In the genomic region with DNA sequence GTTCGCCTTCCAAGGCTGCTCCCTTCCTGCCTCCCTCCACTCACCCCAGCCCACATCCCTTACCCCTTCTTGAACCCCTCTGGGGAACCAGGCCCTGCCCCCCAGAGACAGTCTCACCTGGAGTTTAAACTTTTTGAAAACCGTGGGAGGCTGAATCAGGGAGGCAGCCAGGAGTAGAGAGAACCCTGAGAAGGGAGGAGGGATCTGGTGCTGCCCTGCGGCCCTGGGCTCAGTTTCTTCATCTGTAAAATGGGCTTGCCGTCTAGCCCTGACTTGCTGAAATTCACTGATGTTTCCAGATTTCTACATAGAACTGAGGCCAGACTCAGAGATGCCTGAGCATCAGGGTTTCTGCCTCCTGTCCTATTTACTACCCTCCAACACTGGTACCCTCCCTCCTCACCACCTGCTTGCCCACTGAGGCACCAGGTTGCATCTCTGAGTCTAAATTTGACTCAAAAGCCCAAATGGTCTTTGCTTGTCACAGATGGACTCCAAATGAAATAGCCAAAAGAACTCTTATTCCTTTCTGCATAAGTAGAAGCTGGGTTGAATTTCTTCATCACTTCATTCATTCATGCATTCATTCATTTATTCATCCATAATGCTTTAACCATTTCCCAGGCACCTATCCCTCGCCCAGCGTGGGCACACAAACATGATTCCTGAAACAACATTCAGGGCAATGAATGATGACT, we compare ENCODE assay signal across 27 cellular contexts. TPM values are rescaled to one million over a fixed set of nuclear protein-coding genes. Genes with fewer than 3 reads are reported as not detected.
A peak's percentile ranks its signal among the peaks of the same experiment; 100 is the strongest.
DNase-seq lines count a peak whose midpoint lies in the region; ATAC-seq, FAIRE-seq and TF ChIP-seq lines count a peak whose summit lies in the region.
"Had no signal": no experiment of that assay in that cellular context is flagged by ENCODE, and none has a peak within 500 bp of the region (broad histone marks: within the 10 kb centered on the region; RNA-seq: fewer than 3 reads in every experiment).

No MANE protein-coding gene starts in this region.

- H3K27ac ChIP-seq in AG04450 (ENCODE audit: low read depth, low read length) = peak overlapping the region; percentile 62
- H3K27ac ChIP-seq in HUES6 (ENCODE audit: low read depth, low read length) = 0 out of 2 replicates have a peak overlapping the region, but pooled peaks have one; percentile 15
- no peak overlapping the region for H3K27ac ChIP-seq in GM12878 (ENCODE audit: control insufficient read depth, insufficient read depth)
- H3K27ac ChIP-seq: HL-60, parathyroid adenoma, Peyer's patch, WERI-Rb-1 had no signal

- BruUV-seq in GM12878 (replicated peaks; lab: Mats Ljungman, UMichigan) = no TSS peak

- H3K4me1 Mint-ChIP-seq in mesothelial cell of epicardium (peaks cover 36% of the 10 kb centered on the region), endothelial cell (ENCODE audit: unreplicated experiment) (peaks cover 32% of the 10 kb centered on the region)
- H3K4me1 Mint-ChIP-seq: activated naive CD8-positive, alpha-beta T cell treated with anti-CD3 and anti-CD28 coated beads, Interleukin-2, amount 10 ng/mL, durations not matched to agents 7 days and 5 days; CD14-positive monocyte; IgD-negative memory B cell had no signal

- no peak for DNase-seq in AG04450 (ENCODE audit: low read depth, low spot score)
- DNase-seq in GM12878 (ENCODE audit: low read depth, low spot score) = no peak
- no peak for DNase-seq in mesothelial cell of epicardium (ENCODE audit: low spot score in 2 of 2, unreplicated experiment in 2 of 2)
- no peak for DNase-seq in superior temporal gyrus (ENCODE audit: extremely low spot score)
- no peak for DNase-seq in erythroblast (lab: John Stamatoyannopoulos, UW)
- no peak for DNase-seq in HEK293T (ENCODE audit: extremely low spot score)
- no peak for DNase-seq in endothelial cell (ENCODE audit: low spot score)
- DNase-seq: activated CD4-positive, alpha-beta T cell treated with anti-CD3 and anti-CD28 coated beads, Interleukin-2, amount 50 U/mL, for 4 hours; activated CD8-positive, alpha-beta memory T cell treated with anti-CD3 and anti-CD28 coated beads, Interleukin-2, amount 50 U/mL, for 48 hours; activated naive CD8-positive, alpha-beta T cell treated with anti-CD3 and anti-CD28 coated beads, Interleukin-2, amount 10 ng/mL, durations not matched to agents 7 days and 5 days; MM.1S; NCI-H1694; NCI-H82; Peyer's patch; WERI-Rb-1 had no signal

- no peak overlapping the region for H3K4me2 ChIP-seq in GM12878 (ENCODE audit: control insufficient read depth, insufficient read depth)

- ATAC-seq in GM12878 = no peak
- ATAC-seq: sciatic nerve had no signal

- no peaks in the 10 kb centered on the region for H3K9me3 Mint-ChIP-seq in mesothelial cell of epicardium
- H3K9me3 Mint-ChIP-seq in endothelial cell (ENCODE audit: unreplicated experiment) = no peaks in the 10 kb centered on the region
- H3K9me3 Mint-ChIP-seq: activated naive CD8-positive, alpha-beta T cell treated with anti-CD3 and anti-CD28 coated beads, Interleukin-2, amount 10 ng/mL, durations not matched to agents 7 days and 5 days; activated T-helper 2 cell treated with anti-CD3 and anti-CD28 coated beads, Interferon-gamma antibody, Interleukin-2, Interleukin-4, amounts not matched to agents 10 μg/mL and 5 μg/mL and 100 μg/mL, durations not matched to agents 14 hours and 24 hours and 36 hours; CD14-positive monocyte had no signal

- H3K4me1 ChIP-seq in HUES6 (ENCODE audit: control insufficient read depth, insufficient read depth, low read length) = peaks cover 61% of the 10 kb centered on the region
- peaks cover 38% of the 10 kb centered on the region for H3K4me1 ChIP-seq in GM12878 (ENCODE audit: control insufficient read depth, insufficient read depth, low read length)
- H3K4me1 ChIP-seq: parathyroid adenoma, Peyer's patch had no signal

- POLR2A ChIA-PET in AG04450 (lab: Yijun Ruan, JAX) = no interaction called here
- POLR2A ChIA-PET in GM12878 (lab: Charles Lee) = no interaction called here
- POLR2A ChIA-PET in HEK293T (lab: Yijun Ruan, JAX) = no interaction called here

- TF ChIP-seq CTCF in AG04450 (IDR thresholded peaks at IDR 0.05; ENCODE audit: low read depth, low read length) (no peak), GM12878 (IDR thresholded peaks at IDR 0.05 in 2 of 3, conservative IDR thresholded peaks at IDR 0.05 in 1 of 3; ENCODE audit: control insufficient read depth in 2 of 3, extremely low read depth in 1 of 3, insufficient read depth in 1 of 3, low read depth in 3 of 3, low read length in 3 of 3) (no peak), mesothelial cell of epicardium (IDR thresholded peaks at IDR 0.05; ENCODE audit: unreplicated experiment) (no peak), endothelial cell (IDR thresholded peaks at IDR 0.05; ENCODE audit: unreplicated experiment) (no peak)

- no peak for TF ChIP-seq EP300 in GM12878 (IDR thresholded peaks at IDR 0.05; ENCODE audit: borderline replicate concordance in 1 of 2, control insufficient read depth in 1 of 2, low read depth in 2 of 2, low read length in 2 of 2)

- H3K36me3 Mint-ChIP-seq in mesothelial cell of epicardium = no peaks in the 10 kb centered on the region
- H3K36me3 Mint-ChIP-seq in endothelial cell (ENCODE audit: low read depth, unreplicated experiment) = no peaks in the 10 kb centered on the region
- H3K36me3 Mint-ChIP-seq: activated naive CD8-positive, alpha-beta T cell treated with anti-CD3 and anti-CD28 coated beads, Interleukin-2, amount 10 ng/mL, durations not matched to agents 7 days and 5 days; CD14-positive monocyte; IgD-negative memory B cell had no signal

- no peak overlapping the region for H3K4me3 Mint-ChIP-seq in mesothelial cell of epicardium
- no peak overlapping the region for H3K4me3 Mint-ChIP-seq in endothelial cell (ENCODE audit: unreplicated experiment)
- H3K4me3 Mint-ChIP-seq: activated naive CD8-positive, alpha-beta T cell treated with anti-CD3 and anti-CD28 coated beads, Interleukin-2, amount 10 ng/mL, durations not matched to agents 7 days and 5 days; CD14-positive monocyte; IgD-negative memory B cell had no signal

- TF ChIP-seq POLR2A in GM12878 (IDR thresholded peaks at IDR 0.05; ENCODE audit: low read depth, low read length) = no peak
- TF ChIP-seq POLR2A in erythroblast (IDR thresholded peaks at IDR 0.05; ENCODE audit: low read length) = no peak

- intact Hi-C loops in GM12878 (cut with micrococcal nuclease; ENCODE audit: unreplicated experiment) = no loop called here

- no peak for TF ChIP-seq RAD21 in GM12878 (IDR thresholded peaks at IDR 0.05; ENCODE audit: insufficient read depth, low read depth, low read length)

- 80% methylated on average over 6 of the region's 6 CpGs for WGBS in GM12878 (ENCODE audit: insufficient coverage, insufficient replicate concordance, low lambda C conversion rate, missing lambda C conversion rate)

- H3K9me3 ChIP-seq in AG04450 (ENCODE audit: control insufficient read depth, insufficient read depth, low read length) = no peaks in the 10 kb centered on the region; the same call in 1 of the 2 replicates
- no peaks in the 10 kb centered on the region for H3K9me3 ChIP-seq in HUES6 (ENCODE audit: control insufficient read depth, insufficient read depth, low read depth, low read length)
- H3K9me3 ChIP-seq in GM12878 (replicated peaks; ENCODE audit: control insufficient read depth, insufficient read depth, low read length) = no peaks in the 10 kb centered on the region
- H3K9me3 ChIP-seq: Peyer's patch had no signal

- H3K4me3 ChIP-seq in AG04450 (ENCODE audit: low read depth, low read length) (no peak overlapping the region), HUES6 (ENCODE audit: low read depth, low read length) (peak overlapping the region; percentile 4; the same call in 1 of the 2 replicates), GM12878 (no peak overlapping the region)
- H3K4me3 ChIP-seq: Peyer's patch had no signal

- H4K20me1 ChIP-seq in GM12878 (ENCODE audit: control insufficient read depth, insufficient read depth) = no peaks in the 10 kb centered on the region

- H3K9ac ChIP-seq in HUES6 (ENCODE audit: low read length) (no peak overlapping the region), GM12878 (ENCODE audit: control insufficient read depth, insufficient read depth, low read length) (no peak overlapping the region)
- H3K9ac ChIP-seq: parathyroid adenoma had no signal

- H2AFZ ChIP-seq in GM12878 (ENCODE audit: control insufficient read depth, low read depth, low read length) = no peak overlapping the region
- H2AFZ ChIP-seq: parathyroid adenoma had no signal

- no peak for FAIRE-seq in GM12878 (lab: Jason Lieb, UNC)

- H3K27me3 Mint-ChIP-seq in mesothelial cell of epicardium (ENCODE audit: low read depth) (peaks cover 4% of the 10 kb centered on the region), endothelial cell (ENCODE audit: unreplicated experiment) (peaks cover 4% of the 10 kb centered on the region)

- SMC1A ChIA-PET in GM12878 (lab: Charles Lee; ENCODE audit: uncharacterized antibody, unreplicated experiment) = no interaction called here

- no peaks in the 10 kb centered on the region for H3K79me2 ChIP-seq in GM12878 (ENCODE audit: control insufficient read depth, insufficient read depth, low read length)
- H3K79me2 ChIP-seq: parathyroid adenoma had no signal

- RAD21 ChIA-PET in GM12878 (lab: Charles Lee; ENCODE audit: unreplicated experiment) = no interaction called here

- CTCF ChIA-PET in AG04450 (lab: Charles Lee) (no interaction called here), GM12878 (lab: Yijun Ruan, JAX) (no interaction called here), HEK293T (lab: Yijun Ruan, JAX) (no interaction called here)

- H3K36me3 ChIP-seq in HUES6 (ENCODE audit: control insufficient read depth, insufficient read depth, low read length) (no peaks in the 10 kb centered on the region), GM12878 (ENCODE audit: control insufficient read depth in 2 of 2, insufficient read depth in 2 of 2, low read length in 1 of 2) (no peaks in the 10 kb centered on the region)
- H3K36me3 ChIP-seq: Peyer's patch had no signal

- H3K27me3 ChIP-seq in AG04450 (ENCODE audit: control insufficient read depth, insufficient read depth, low read length) = peaks cover 21% of the 10 kb centered on the region
- H3K27me3 ChIP-seq in HUES6 (ENCODE audit: control insufficient read depth, insufficient read depth, low read length) = peaks cover 15% of the 10 kb centered on the region
- no peaks in the 10 kb centered on the region for H3K27me3 ChIP-seq in GM12878 (replicated peaks in 1 of 2; ENCODE audit: control insufficient read depth in 2 of 2, insufficient read depth in 2 of 2, low read length in 1 of 2)
- H3K27me3 ChIP-seq: Peyer's patch had no signal

- H3K27ac Mint-ChIP-seq in mesothelial cell of epicardium (peak overlapping the region; percentile 32), endothelial cell (ENCODE audit: unreplicated experiment) (no peak overlapping the region)
- H3K27ac Mint-ChIP-seq: activated naive CD8-positive, alpha-beta T cell treated with anti-CD3 and anti-CD28 coated beads, Interleukin-2, amount 10 ng/mL, durations not matched to agents 7 days and 5 days; activated T-helper 2 cell treated with anti-CD3 and anti-CD28 coated beads, Interferon-gamma antibody, Interleukin-2, Interleukin-4, amounts not matched to agents 10 μg/mL and 5 μg/mL and 100 μg/mL, durations not matched to agents 14 hours and 24 hours and 36 hours; CD14-positive monocyte; IgD-negative memory B cell had no signal

- in situ Hi-C loops in GM12878 (cut with MboI) = no loop called here

RNA-seq across cellular contexts. Expression of a gene that starts 11.9 kb away (rescaled TPM):
- polyA plus RNA-seq in AG04450 (2011; rRNA removed) (0.07 and 0.12 TPM in 2 replicates), GM12878 (2011; rRNA removed) (0.39 and 1.3 TPM in 2 replicates), GM12878 (2014; fragmentation: Illumina TruSeq; extraction: Trizol) (2.4 and 4.2 TPM in 2 replicates), GM12878 (2014; fragmentation: Nextera tagmentation; extraction: Ambion mirVana) (under 1 TPM; 0.31 to 0.62 TPM), GM12878 (2014; rRNA removed) (8.8 and 10.8 TPM in 2 replicates), GM12878 (2016; fragmentation: Nextera tagmentation; extraction: Ambion mirVana) (10 to 100 TPM in 1 of 2 experiments, 1 to 10 TPM in 1; 8.8 to 10.4 TPM)
- 0.17 and 0.32 TPM in 2 replicates for polyA minus RNA-seq in AG04450 (2011; rRNA and poly(A)+ RNA removed)
- total RNA-seq in GM12878 (2013; cell fraction: nucleolus; rRNA removed) = 4.4 and 6.9 TPM in 2 replicates
- total RNA-seq in GM12878 (2014; rRNA removed) (6.9 and 7.1 TPM in 2 replicates), GM12878 (2014; rRNA removed; fragmentation: Illumina TruSeq; extraction: Trizol) (4.1 and 4.4 TPM in 2 replicates), GM12878 (2021) (9.7 and 10.0 TPM in 2 replicates), mesothelial cell of epicardium (101 to 114 TPM (median 111 TPM) in 3 replicates), endothelial cell (ENCODE audit: unreplicated experiment) (9.2 TPM)
- polyA plus RNA-seq in GM12878 (2011; ENCODE audit: low read depth) = 1.2 TPM
- polyA plus RNA-seq in GM12878 (2011; cell fraction: cytosol; rRNA removed) = 0.84 and 1.4 TPM in 2 replicates
- polyA plus RNA-seq in GM12878 (2011; cell fraction: nucleus; rRNA removed) = 8.0 and 8.7 TPM in 2 replicates
- 2.5 and 2.9 TPM in 2 replicates for polyA plus RNA-seq in GM12878 (2012)
- polyA minus RNA-seq in GM12878 (2011; rRNA and poly(A)+ RNA removed) = 0.82 and 0.95 TPM in 2 replicates
- polyA minus RNA-seq in GM12878 (2011; cell fraction: cytosol; rRNA and poly(A)+ RNA removed) = 0.52 TPM in 1 of 2 replicates, not detected in the other
- polyA minus RNA-seq in GM12878 (2011; cell fraction: nucleus; rRNA and poly(A)+ RNA removed) = 3.3 and 4.2 TPM in 2 replicates
- total RNA-seq: activated naive CD8-positive, alpha-beta T cell treated with anti-CD3 and anti-CD28 coated beads, Interleukin-2, amount 10 ng/mL, durations not matched to agents 7 days and 5 days; activated T-helper 2 cell treated with anti-CD3 and anti-CD28 coated beads, Interferon-gamma antibody, Interleukin-2, Interleukin-4, amounts not matched to agents 10 μg/mL and 5 μg/mL and 100 μg/mL, durations not matched to agents 14 hours and 24 hours and 36 hours; SK-MEL-5; subcutaneous adipose tissue had no signal
- polyA plus RNA-seq: CD14-positive monocyte, fibroblast of lung, IgD-negative memory B cell had no signal

RNA-seq across cellular contexts. Expression of a gene that starts 21.7 kb away (rescaled TPM):
- polyA plus RNA-seq in AG04450 (2011; rRNA removed) = not detected in 2 replicates
- polyA minus RNA-seq in AG04450 (2011; rRNA and poly(A)+ RNA removed) = not detected in 2 replicates
- total RNA-seq in GM12878 (2013; cell fraction: nucleolus; rRNA removed) = 0.69 TPM in 1 of 2 replicates, not detected in the other
- total RNA-seq in GM12878 (2014; rRNA removed) = 2.6 and 2.9 TPM in 2 replicates
- 4.4 and 4.8 TPM in 2 replicates for total RNA-seq in GM12878 (2014; rRNA removed; fragmentation: Illumina TruSeq; extraction: Trizol)
- 4.1 and 4.9 TPM in 2 replicates for total RNA-seq in GM12878 (2021)
- 0.62 TPM for polyA plus RNA-seq in GM12878 (2011; ENCODE audit: low read depth)
- polyA plus RNA-seq in GM12878 (2011; rRNA removed) = 0.36 and 0.57 TPM in 2 replicates
- 0.61 and 0.72 TPM in 2 replicates for polyA plus RNA-seq in GM12878 (2011; cell fraction: cytosol; rRNA removed)
- 0.76 and 0.88 TPM in 2 replicates for polyA plus RNA-seq in GM12878 (2011; cell fraction: nucleus; rRNA removed)
- 0.22 and 0.47 TPM in 2 replicates for polyA plus RNA-seq in GM12878 (2012)
- 3.1 and 3.2 TPM in 2 replicates for polyA plus RNA-seq in GM12878 (2014; fragmentation: Illumina TruSeq; extraction: Trizol)
- 1 to 10 TPM; 3.0 to 5.4 TPM for polyA plus RNA-seq in GM12878 (2014; fragmentation: Nextera tagmentation; extraction: Ambion mirVana)
- polyA plus RNA-seq in GM12878 (2014; rRNA removed) = 4.1 and 6.0 TPM in 2 replicates
- polyA plus RNA-seq in GM12878 (2016; fragmentation: Nextera tagmentation; extraction: Ambion mirVana) = 1 to 10 TPM; 4.7 to 5.8 TPM
- polyA minus RNA-seq in GM12878 (2011; rRNA and poly(A)+ RNA removed) = 0.98 TPM in 1 of 2 replicates, not detected in the other
- not detected in 2 replicates for polyA minus RNA-seq in GM12878 (2011; cell fraction: cytosol; rRNA and poly(A)+ RNA removed)
- 0.67 TPM in 1 of 2 replicates, not detected in the other for polyA minus RNA-seq in GM12878 (2011; cell fraction: nucleus; rRNA and poly(A)+ RNA removed)
- total RNA-seq in mesothelial cell of epicardium = 4.2 to 6.4 TPM (median 5.0 TPM) in 3 replicates
- total RNA-seq in endothelial cell (ENCODE audit: unreplicated experiment) = 0.51 TPM
- total RNA-seq: activated T-helper 2 cell treated with anti-CD3 and anti-CD28 coated beads, Interferon-gamma antibody, Interleukin-2, Interleukin-4, amounts not matched to agents 10 μg/mL and 5 μg/mL and 100 μg/mL, durations not matched to agents 14 hours and 24 hours and 36 hours; fibroblast of lung; glomerular endothelial cell; mammary epithelial cell; sciatic nerve; SK-MEL-5; subcutaneous adipose tissue had no signal
- polyA plus RNA-seq: CD14-positive monocyte, fibroblast of lung, IgD-negative memory B cell had no signal

RNA-seq across cellular contexts. Expression of a gene that starts 41.0 kb away (rescaled TPM):
- polyA plus RNA-seq in AG04450 (2011; rRNA removed) (2.3 and 3.0 TPM in 2 replicates), GM12878 (2011; rRNA removed) (0.03 TPM in 1 of 2 replicates, not detected in the other), GM12878 (2014; fragmentation: Illumina TruSeq; extraction: Trizol) (0.16 and 0.46 TPM in 2 replicates), GM12878 (2014; fragmentation: Nextera tagmentation; extraction: Ambion mirVana) (under 1 TPM; 0.05 to 0.13 TPM), GM12878 (2014; rRNA removed) (0.92 and 1.1 TPM in 2 replicates), GM12878 (2016; fragmentation: Nextera tagmentation; extraction: Ambion mirVana) (1 to 10 TPM in 1 of 2 experiments, under 1 TPM in 1; 0.91 to 1.8 TPM)
- 0.96 and 1.0 TPM in 2 replicates for polyA minus RNA-seq in AG04450 (2011; rRNA and poly(A)+ RNA removed)
- total RNA-seq in GM12878 (2013; cell fraction: nucleolus; rRNA removed) = not detected in 2 replicates
- total RNA-seq in GM12878 (2014; rRNA removed) (0.62 and 1.1 TPM in 2 replicates), GM12878 (2014; rRNA removed; fragmentation: Illumina TruSeq; extraction: Trizol) (0.28 and 0.45 TPM in 2 replicates), GM12878 (2021) (1.3 and 1.7 TPM in 2 replicates), mesothelial cell of epicardium (59.8 to 66.8 TPM (median 64.9 TPM) in 3 replicates), endothelial cell (ENCODE audit: unreplicated experiment) (0.51 TPM)
- 0.29 TPM for polyA plus RNA-seq in GM12878 (2011; ENCODE audit: low read depth)
- polyA plus RNA-seq in GM12878 (2011; cell fraction: cytosol; rRNA removed) = 0.03 and 0.09 TPM in 2 replicates
- 0.16 TPM in 1 of 2 replicates, not detected in the other for polyA plus RNA-seq in GM12878 (2011; cell fraction: nucleus; rRNA removed)
- 0.53 and 0.81 TPM in 2 replicates for polyA plus RNA-seq in GM12878 (2012)
- not detected in 2 replicates for polyA minus RNA-seq in GM12878 (2011; rRNA and poly(A)+ RNA removed)
- polyA minus RNA-seq in GM12878 (2011; cell fraction: cytosol; rRNA and poly(A)+ RNA removed) = not detected in 2 replicates
- polyA minus RNA-seq in GM12878 (2011; cell fraction: nucleus; rRNA and poly(A)+ RNA removed) = not detected in 2 replicates
- total RNA-seq: activated naive CD8-positive, alpha-beta T cell treated with anti-CD3 and anti-CD28 coated beads, Interleukin-2, amount 10 ng/mL, durations not matched to agents 7 days and 5 days; activated T-helper 2 cell treated with anti-CD3 and anti-CD28 coated beads, Interferon-gamma antibody, Interleukin-2, Interleukin-4, amounts not matched to agents 10 μg/mL and 5 μg/mL and 100 μg/mL, durations not matched to agents 14 hours and 24 hours and 36 hours; SK-MEL-5 had no signal
- polyA plus RNA-seq: CD14-positive monocyte, IgD-negative memory B cell had no signal

Comparison
In these comparisons a context has a peak if more than half of its experiments do, and no peak if none do; other contexts are left out.
1. RNA of a gene that starts 41.0 kb away (total RNA-seq): 59.8 to 66.8 TPM in mesothelial cell of epicardium; 0.28 to 1.7 TPM in GM12878 and 0.51 TPM in endothelial cell (single experiment); every median in the first group is over 10 times any median in the second.